In the genomic region with DNA sequence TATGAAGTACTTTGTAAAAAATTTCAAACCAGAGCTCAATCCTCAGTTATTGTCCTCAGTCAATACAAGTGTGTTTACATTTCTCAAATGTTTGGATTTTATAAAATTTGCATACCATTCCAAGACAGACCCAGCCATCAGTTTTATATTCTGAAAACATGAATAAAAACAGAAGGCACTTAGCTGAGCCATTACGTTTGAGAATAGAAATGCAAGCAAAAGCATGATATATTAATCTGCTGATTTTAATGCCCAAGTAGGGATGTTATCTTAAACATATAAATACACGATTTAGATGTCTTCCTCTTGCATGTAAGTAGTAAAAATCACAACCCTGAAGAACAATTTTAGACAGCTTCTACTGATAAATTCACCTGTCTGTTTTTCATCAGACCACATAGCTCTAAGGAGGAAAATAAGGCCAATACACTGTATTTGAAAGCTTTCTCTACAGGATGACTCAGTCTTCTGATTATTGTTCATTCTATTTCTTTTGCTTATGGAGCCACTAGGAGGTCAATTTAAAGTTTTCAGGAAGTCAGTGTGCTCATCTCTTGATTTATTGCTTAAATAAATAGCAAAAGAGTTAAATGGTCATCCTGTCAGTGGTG, we compare ENCODE assay signal across 23 cellular contexts.
A peak's percentile ranks its signal among the peaks of the same experiment; 100 is the strongest.
DNase-seq lines count a peak whose midpoint lies in the region; ATAC-seq and TF ChIP-seq lines count a peak whose summit lies in the region.
"Had no signal": no experiment of that assay in that cellular context is flagged by ENCODE, and none has a peak within 500 bp of the region (broad histone marks: within the 10 kb centered on the region; RNA-seq: fewer than 3 reads in every experiment).

No MANE protein-coding gene starts in this region.

- ATAC-seq in SK-N-SH treated with all-trans-retinoic acid at 6 μM for 48 hours = no peak
- ATAC-seq in GM21423 (IDR thresholded peaks at IDR 0.05; ENCODE audit: unreplicated experiment) = no peak
- ATAC-seq: GM23338, PC-3 had no signal

- peaks cover 7% of the 10 kb centered on the region; the same call in 1 of the 2 replicates for H3K9me2 ChIP-seq in SK-N-SH

- no peak for DNase-seq in SK-N-SH
- peak; percentile 9 for DNase-seq in NCI-H69 (lab: John Stamatoyannopoulos, UW)
- DNase-seq in iris pigment epithelial cell (ENCODE audit: low read depth) = peak; percentile 21
- DNase-seq in coronary artery (ENCODE audit: low spot score) = no peak
- no peak for DNase-seq in A172 (ENCODE audit: low spot score)
- DNase-seq in activated naive CD4-positive, alpha-beta T cell treated with Interleukin-2 at 50 U/mL for 16 hours = no peak
- DNase-seq: 8988T; BE2C; CD4-positive, CD25-positive, alpha-beta regulatory T cell; COR-L47; DMS153; MG63; NCI-H1092; NCI-H146; NCI-H2081 treated with DMSO at 0.1 percent for 48 hours; NCI-H446 treated with DMSO at 0.1 percent for 48 hours; NCI-H82; PC-3; RPMI8226; SIG-M5 had no signal

- no peaks in the 10 kb centered on the region; a peak in 1 of 4 replicates for H3K4me1 ChIP-seq in SK-N-SH (ENCODE audit: control insufficient read depth in 1 of 2, insufficient read depth in 2 of 2, low read depth in 1 of 2, low read length in 1 of 2)

- WGBS in SK-N-SH (ENCODE audit: low lambda C conversion rate) = 4% methylated on average over 2 of the region's 2 CpGs

- no peaks in the 10 kb centered on the region for H3F3A ChIP-seq in SK-N-SH (replicated peaks; ENCODE audit: insufficient read depth)

- H3K27ac ChIP-seq in SK-N-SH (ENCODE audit: low read depth in 2 of 2, low read length in 1 of 2) = no peak overlapping the region; a peak in 1 of 4 replicates
- H3K27ac ChIP-seq in coronary artery = no peak overlapping the region

- no peak overlapping the region for H3K9ac ChIP-seq in SK-N-SH

- TF ChIP-seq EP300 in SK-N-SH (IDR thresholded peaks at IDR 0.05; ENCODE audit: borderline replicate concordance in 1 of 2, low read depth in 1 of 2, low read length in 1 of 2) = no peak

- 0 out of 2 replicates have a peak, but pooled peaks cover 9% of the 10 kb centered on the region for H3K9me3 ChIP-seq in SK-N-SH
- H3K9me3 ChIP-seq: BE2C, MG63 had no signal

- H3K79me2 ChIP-seq in SK-N-SH (ENCODE audit: insufficient read depth) = no peaks in the 10 kb centered on the region

- POLR2A ChIA-PET in SK-N-SH (lab: Yijun Ruan, JAX) = no interaction called here

- H4K20me1 ChIP-seq in SK-N-SH (ENCODE audit: insufficient read depth) = no peaks in the 10 kb centered on the region

- no peak for TF ChIP-seq CTCF in SK-N-SH (IDR thresholded peaks at IDR 0.05)
- no peak for TF ChIP-seq CTCF in coronary artery (IDR thresholded peaks at IDR 0.05)

- H3K4me3 ChIP-seq in SK-N-SH (ENCODE audit: low read depth in 2 of 2, low read length in 1 of 2) (no peak overlapping the region), coronary artery (no peak overlapping the region)
- H3K4me3 ChIP-seq: GM23338, MG63 had no signal

- no peak overlapping the region for H3K4me2 ChIP-seq in SK-N-SH
- H3K4me2 ChIP-seq: GM23338 had no signal

- no peaks in the 10 kb centered on the region for H3K27me3 ChIP-seq in SK-N-SH (ENCODE audit: insufficient read depth)
- H3K27me3 ChIP-seq: BE2C, MG63 had no signal

- no peak overlapping the region for H2AFZ ChIP-seq in SK-N-SH (ENCODE audit: low read depth)
- H2AFZ ChIP-seq: GM23338 had no signal

- H3K36me3 ChIP-seq in SK-N-SH (replicated peaks in 1 of 2; ENCODE audit: control insufficient read depth in 1 of 2, insufficient read depth in 2 of 2, low read length in 1 of 2) = no peaks in the 10 kb centered on the region
- H3K36me3 ChIP-seq: BE2C, MG63 had no signal

- no peak for TF ChIP-seq RAD21 in SK-N-SH (IDR thresholded peaks at IDR 0.05; ENCODE audit: low read length)

- CTCF ChIA-PET in SK-N-SH (lab: Yijun Ruan, JAX) = interaction anchor here (0.7 to 1.7 kb wide), 9 partner anchors 8 to 251 kb away, joined by 3 to 6 read pairs (median 4); no protein-coding TSS in a partner anchor

TF ChIP-seq in SK-N-SH treated with all-trans-retinoic acid at 6 μM for 48 hours, 23 proteins besides CTCF, POLR2A, EP300 and RAD21 (continues in another document):
- peak; percentile 98 for TF ChIP-seq ISL1 (CRISPR knock-in tag; IDR thresholded peaks at IDR 0.05)
- TF ChIP-seq TCF4 (CRISPR knock-in tag; IDR thresholded peaks at IDR 0.05; ENCODE audit: borderline replicate concordance) = peak; percentile 56; the same call in 1 of the 2 replicates
- no peak; the same call in 1 of the 2 replicates for TF ChIP-seq ZFP3 (CRISPR knock-in tag; IDR thresholded peaks at IDR 0.05)
- TF ChIP-seq, protein P1, sequence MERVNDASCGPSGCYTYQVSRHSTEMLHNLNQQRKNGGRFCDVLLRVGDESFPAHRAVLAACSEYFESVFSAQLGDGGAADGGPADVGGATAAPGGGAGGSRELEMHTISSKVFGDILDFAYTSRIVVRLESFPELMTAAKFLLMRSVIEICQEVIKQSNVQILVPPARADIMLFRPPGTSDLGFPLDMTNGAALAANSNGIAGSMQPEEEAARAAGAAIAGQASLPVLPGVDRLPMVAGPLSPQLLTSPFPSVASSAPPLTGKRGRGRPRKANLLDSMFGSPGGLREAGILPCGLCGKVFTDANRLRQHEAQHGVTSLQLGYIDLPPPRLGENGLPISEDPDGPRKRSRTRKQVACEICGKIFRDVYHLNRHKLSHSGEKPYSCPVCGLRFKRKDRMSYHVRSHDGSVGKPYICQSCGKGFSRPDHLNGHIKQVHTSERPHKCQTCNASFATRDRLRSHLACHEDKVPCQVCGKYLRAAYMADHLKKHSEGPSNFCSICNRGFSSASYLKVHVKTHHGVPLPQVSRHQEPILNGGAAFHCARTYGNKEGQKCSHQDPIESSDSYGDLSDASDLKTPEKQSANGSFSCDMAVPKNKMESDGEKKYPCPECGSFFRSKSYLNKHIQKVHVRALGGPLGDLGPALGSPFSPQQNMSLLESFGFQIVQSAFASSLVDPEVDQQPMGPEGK (CRISPR knock-in tag; IDR thresholded peaks at IDR 0.05; ENCODE audit: borderline replicate concordance) = peak; percentile 64; the same call in 1 of the 2 replicates
- TF ChIP-seq ZNF8 (CRISPR knock-in tag; IDR thresholded peaks at IDR 0.05) = no peak
- TF ChIP-seq, protein P2, sequence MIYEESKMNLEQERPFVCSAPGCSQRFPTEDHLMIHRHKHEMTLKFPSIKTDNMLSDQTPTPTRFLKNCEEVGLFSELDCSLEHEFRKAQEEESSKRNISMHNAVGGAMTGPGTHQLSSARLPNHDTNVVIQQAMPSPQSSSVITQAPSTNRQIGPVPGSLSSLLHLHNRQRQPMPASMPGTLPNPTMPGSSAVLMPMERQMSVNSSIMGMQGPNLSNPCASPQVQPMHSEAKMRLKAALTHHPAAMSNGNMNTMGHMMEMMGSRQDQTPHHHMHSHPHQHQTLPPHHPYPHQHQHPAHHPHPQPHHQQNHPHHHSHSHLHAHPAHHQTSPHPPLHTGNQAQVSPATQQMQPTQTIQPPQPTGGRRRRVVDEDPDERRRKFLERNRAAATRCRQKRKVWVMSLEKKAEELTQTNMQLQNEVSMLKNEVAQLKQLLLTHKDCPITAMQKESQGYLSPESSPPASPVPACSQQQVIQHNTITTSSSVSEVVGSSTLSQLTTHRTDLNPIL (CRISPR knock-in tag; IDR thresholded peaks at IDR 0.05; ENCODE audit: low read depth) = peak; percentile 92
- TF ChIP-seq BACH2 (CRISPR knock-in tag; IDR thresholded peaks at IDR 0.05; ENCODE audit: borderline replicate concordance) = no peak
- 0 out of 2 replicates have a peak, but pooled peaks have one; percentile 14 for TF ChIP-seq GLIS3 (CRISPR knock-in tag; IDR thresholded peaks at IDR 0.05)

TF ChIP-seq in SK-N-SH, 30 proteins besides CTCF, POLR2A, EP300 and RAD21 (continues in another document):
- TF ChIP-seq CHD2 (IDR thresholded peaks at IDR 0.05; ENCODE audit: low read length, partially characterized antibody) = no peak
- TF ChIP-seq, protein P3, sequence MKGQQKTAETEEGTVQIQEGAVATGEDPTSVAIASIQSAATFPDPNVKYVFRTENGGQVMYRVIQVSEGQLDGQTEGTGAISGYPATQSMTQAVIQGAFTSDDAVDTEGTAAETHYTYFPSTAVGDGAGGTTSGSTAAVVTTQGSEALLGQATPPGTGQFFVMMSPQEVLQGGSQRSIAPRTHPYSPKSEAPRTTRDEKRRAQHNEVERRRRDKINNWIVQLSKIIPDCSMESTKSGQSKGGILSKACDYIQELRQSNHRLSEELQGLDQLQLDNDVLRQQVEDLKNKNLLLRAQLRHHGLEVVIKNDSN (IDR thresholded peaks at IDR 0.05; ENCODE audit: borderline replicate concordance, low read depth) = no peak
- no peak for TF ChIP-seq POLR2AphosphoS5 (IDR thresholded peaks at IDR 0.05; ENCODE audit: low read depth, low read length)
- TF ChIP-seq RXRA (IDR thresholded peaks at IDR 0.05; ENCODE audit: borderline replicate concordance, low read depth) = no peak
- no peak for TF ChIP-seq SMC3 (IDR thresholded peaks at IDR 0.05; ENCODE audit: low read depth, low read length)
- TF ChIP-seq TCF12 (IDR thresholded peaks at IDR 0.05) = no peak
- TF ChIP-seq TEAD4 (IDR thresholded peaks at IDR 0.05; ENCODE audit: borderline replicate concordance, insufficient read depth) = no peak
- no peak for TF ChIP-seq MEF2A (IDR thresholded peaks at IDR 0.05; ENCODE audit: borderline replicate concordance, low read depth)
- TF ChIP-seq MXI1 (IDR thresholded peaks at IDR 0.05; ENCODE audit: low read depth, low read length) = no peak
- no peak for TF ChIP-seq RCOR1 (IDR thresholded peaks at IDR 0.05; ENCODE audit: low read length)
- no peak for TF ChIP-seq FOXJ3 (CRISPR knock-in tag; IDR thresholded peaks at IDR 0.05)
- no peak for TF ChIP-seq FOSL2 (IDR thresholded peaks at IDR 0.05; ENCODE audit: borderline replicate concordance, low read depth)
- TF ChIP-seq, protein P4, sequence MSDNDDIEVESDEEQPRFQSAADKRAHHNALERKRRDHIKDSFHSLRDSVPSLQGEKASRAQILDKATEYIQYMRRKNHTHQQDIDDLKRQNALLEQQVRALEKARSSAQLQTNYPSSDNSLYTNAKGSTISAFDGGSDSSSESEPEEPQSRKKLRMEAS (IDR thresholded peaks at IDR 0.05; ENCODE audit: low read depth) = no peak
- TF ChIP-seq RFX5 (IDR thresholded peaks at IDR 0.05; ENCODE audit: low read length) = no peak
- no peak for TF ChIP-seq ELF1 (IDR thresholded peaks at IDR 0.05)
- TF ChIP-seq, protein P5, sequence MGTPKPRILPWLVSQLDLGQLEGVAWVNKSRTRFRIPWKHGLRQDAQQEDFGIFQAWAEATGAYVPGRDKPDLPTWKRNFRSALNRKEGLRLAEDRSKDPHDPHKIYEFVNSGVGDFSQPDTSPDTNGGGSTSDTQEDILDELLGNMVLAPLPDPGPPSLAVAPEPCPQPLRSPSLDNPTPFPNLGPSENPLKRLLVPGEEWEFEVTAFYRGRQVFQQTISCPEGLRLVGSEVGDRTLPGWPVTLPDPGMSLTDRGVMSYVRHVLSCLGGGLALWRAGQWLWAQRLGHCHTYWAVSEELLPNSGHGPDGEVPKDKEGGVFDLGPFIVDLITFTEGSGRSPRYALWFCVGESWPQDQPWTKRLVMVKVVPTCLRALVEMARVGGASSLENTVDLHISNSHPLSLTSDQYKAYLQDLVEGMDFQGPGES (IDR thresholded peaks at IDR 0.05; ENCODE audit: low read depth, low read length) = no peak
- TF ChIP-seq GABPA (IDR thresholded peaks at IDR 0.05; ENCODE audit: low read depth) = no peak
- no peak for TF ChIP-seq NRF1 (IDR thresholded peaks at IDR 0.05; ENCODE audit: low read depth, low read length)

Comparison
In these comparisons a context has a peak if more than half of its experiments do, and no peak if none do; other contexts are left out.
1. DNase-seq: peak in NCI-H69 (single experiment) and iris pigment epithelial cell (single experiment); none in SK-N-SH (single experiment), coronary artery (single experiment), A172 (single experiment) and activated naive CD4-positive, alpha-beta T cell treated with Interleukin-2 at 50 U/mL for 16 hours (single experiment).